In genomic region chr21:37368536-37369279, GRCh38 we compare ENCODE assay signal across 8 cellular contexts. TPM values are rescaled to one million over a fixed set of nuclear protein-coding genes. Genes with fewer than 3 reads are reported as not detected.
DNase-seq lines count a peak whose midpoint lies in the region; ATAC-seq and TF ChIP-seq lines count a peak whose summit lies in the region.

No MANE protein-coding gene starts in this region.

- H2BK120ac ChIP-seq in mesendoderm (ENCODE audit: low read depth, low read length) = no peak overlapping the region

- H3K4me2 ChIP-seq in mesendoderm (ENCODE audit: low read length) = peak overlapping the region; percentile 87

- peak overlapping the region; percentile 82 to 97 (median 92) for H3K27ac Mint-ChIP-seq in CD8-positive, alpha-beta memory T cell

- peaks cover 63% of the 10 kb centered on the region for H3K79me2 ChIP-seq in mesendoderm (ENCODE audit: control insufficient read depth, insufficient read depth, low read length)

- peak overlapping the region; percentile 80 for H3K4me3 ChIP-seq in CD8-positive, alpha-beta memory T cell (ENCODE audit: low read length)
- H3K4me3 ChIP-seq in body of pancreas (peak overlapping the region; percentile 69 to 88), mesendoderm (ENCODE audit: low read length) (peak overlapping the region; percentile 96)

- no peak overlapping the region for H3K4ac ChIP-seq in mesendoderm (ENCODE audit: low read depth, low read length)

- no peaks in the 10 kb centered on the region for H3K79me1 ChIP-seq in mesendoderm (ENCODE audit: low read length)

- H3K9me3 Mint-ChIP-seq in CD8-positive, alpha-beta memory T cell = peaks cover 0 to 5% (median 0%) of the 10 kb centered on the region in 5 donors

- POLR2A ChIA-PET in CD8-positive, alpha-beta memory T cell (lab: Charles Lee) = interaction anchor here (0.8 to 1.4 kb wide), 3 partner anchors 10 to 195 kb away, joined by 3 to 7 read pairs (median 4); partner anchors contain the start of gene VPS26C

- H3K9me3 ChIP-seq in CD8-positive, alpha-beta memory T cell (ENCODE audit: low read length) = no peaks in the 10 kb centered on the region
- no peaks in the 10 kb centered on the region for H3K9me3 ChIP-seq in KOPT-K1 (ENCODE audit: insufficient read depth, low read length, poor library complexity, severe bottlenecking)
- H3K9me3 ChIP-seq in body of pancreas = no peaks in the 10 kb centered on the region

- peak overlapping the region; percentile 51 for H2BK5ac ChIP-seq in mesendoderm (ENCODE audit: low read length)

- peak overlapping the region; percentile 25 for H2AK5ac ChIP-seq in mesendoderm (ENCODE audit: low read length)

- no peak overlapping the region for H3K23ac ChIP-seq in mesendoderm (ENCODE audit: low read length)

- peak in 2 of 3 donors; percentile 2 to 4 for TF ChIP-seq POLR2A in body of pancreas (IDR thresholded peaks at IDR 0.05)

- peaks cover 0 to 18% (median 0%) of the 10 kb centered on the region in 3 donors for H3K36me3 Mint-ChIP-seq in CD8-positive, alpha-beta memory T cell

- H3K56ac ChIP-seq in mesendoderm (ENCODE audit: low read length) = peak overlapping the region; percentile 100

- no peaks in the 10 kb centered on the region for H3K36me3 ChIP-seq in CD8-positive, alpha-beta memory T cell (ENCODE audit: insufficient read depth, low read length)
- no peaks in the 10 kb centered on the region for H3K36me3 ChIP-seq in KOPT-K1 (ENCODE audit: insufficient read depth, low read length)
- H3K36me3 ChIP-seq in body of pancreas (replicated peaks in 1 of 2; ENCODE audit: insufficient read depth in 1 of 2, low read depth in 2 of 2) = no peaks in the 10 kb centered on the region
- no peaks in the 10 kb centered on the region for H3K36me3 ChIP-seq in mesendoderm (ENCODE audit: control insufficient read depth, insufficient read depth, low read length)

- H3K27me3 Mint-ChIP-seq in CD8-positive, alpha-beta memory T cell = peaks cover 0 to 7% of the 10 kb centered on the region in 2 donors

- ATAC-seq in body of pancreas (no peak), GM19324 (IDR thresholded peaks at IDR 0.05; ENCODE audit: low FRiP score, unreplicated experiment) (no peak), HG03159 (IDR thresholded peaks at IDR 0.05; ENCODE audit: unreplicated experiment) (no peak), GM21515 (IDR thresholded peaks at IDR 0.05; ENCODE audit: unreplicated experiment) (no peak), GM19455 (IDR thresholded peaks at IDR 0.05; ENCODE audit: unreplicated experiment) (no peak)

- H3K27me3 ChIP-seq in CD8-positive, alpha-beta memory T cell (ENCODE audit: insufficient read depth, low read length, poor library complexity, severe bottlenecking) = no peaks in the 10 kb centered on the region
- H3K27me3 ChIP-seq in body of pancreas (no peaks in the 10 kb centered on the region), mesendoderm (ENCODE audit: insufficient read depth, low read length, poor library complexity) (no peaks in the 10 kb centered on the region)

- peak overlapping the region; percentile 99 for H3K9ac ChIP-seq in mesendoderm (ENCODE audit: low read length)

- peaks cover 48% of the 10 kb centered on the region for H3K4me1 ChIP-seq in CD8-positive, alpha-beta memory T cell (ENCODE audit: insufficient read depth, low read length)
- peaks cover 56% of the 10 kb centered on the region for H3K4me1 ChIP-seq in body of pancreas
- peaks cover 2% of the 10 kb centered on the region for H3K4me1 ChIP-seq in mesendoderm (ENCODE audit: control insufficient read depth, low read depth, low read length)

- TF ChIP-seq CTCF in body of pancreas (IDR thresholded peaks at IDR 0.05) = no peak

- peaks cover 57 to 68% (median 64%) of the 10 kb centered on the region in 3 donors for H3K4me1 Mint-ChIP-seq in CD8-positive, alpha-beta memory T cell

- H4K8ac ChIP-seq in mesendoderm (ENCODE audit: low read depth, low read length) = no peak overlapping the region

- no peak for DNase-seq in CD8-positive, alpha-beta memory T cell
- DNase-seq in body of pancreas = no peak
- DNase-seq in mesendoderm = no peak

- H3K27ac ChIP-seq in CD8-positive, alpha-beta memory T cell (ENCODE audit: low read depth, low read length) = peak overlapping the region; percentile 86
- peak overlapping the region; percentile 98 for H3K27ac ChIP-seq in KOPT-K1 (ENCODE audit: low read depth, low read length, poor library complexity, severe bottlenecking)
- H3K27ac ChIP-seq in body of pancreas = peak overlapping the region; percentile 99 to 100 (median 100)
- no peak overlapping the region for H3K27ac ChIP-seq in mesendoderm (ENCODE audit: low read depth, low read length)

- CTCF ChIA-PET in CD8-positive, alpha-beta memory T cell (lab: Charles Lee) = interaction anchor here (1.3 to 1.9 kb wide), 2 partner anchors 79 to 195 kb away, joined by 3 to 7 read pairs; no protein-coding TSS in a partner anchor

- peak overlapping the region; percentile 100 for H3K18ac ChIP-seq in mesendoderm (ENCODE audit: low read length)

- no peak overlapping the region for H4K5ac ChIP-seq in mesendoderm (ENCODE audit: low read length)

- no peak overlapping the region for H2BK15ac ChIP-seq in mesendoderm (replicated peaks; ENCODE audit: low read depth)

- intact Hi-C loops in body of pancreas (cut with DNase I) = no loop called here

- peak overlapping the region; percentile 83 to 95 (median 92) for H3K4me3 Mint-ChIP-seq in CD8-positive, alpha-beta memory T cell

- 1 to 4% methylated on average over 9 of the region's 9 CpGs for WGBS in body of pancreas, 2 donors
- no CpG with 5 or more reads among the region's 9 CpGs for WGBS in mesendoderm (ENCODE audit: extremely low coverage, insufficient coverage, low lambda C conversion rate)

RNA-seq across cellular contexts. Expression of gene DYRK1A, which starts 2.1 kb away (rescaled TPM):
- total RNA-seq in CD8-positive, alpha-beta memory T cell = 10 to 100 TPM; 66.1 to 69.6 TPM
- polyA plus RNA-seq in CD8-positive, alpha-beta memory T cell = 3.7 TPM
- total RNA-seq in body of pancreas = 10 to 100 TPM; 42.5 to 44.1 TPM
- 31.9 TPM for polyA plus RNA-seq in mesendoderm (2013, experiment 1 of 2)
- 33.6 TPM for polyA plus RNA-seq in mesendoderm (2013, experiment 2 of 2)
